ENCODE assay signal across 13 cellular contexts in the genomic region with DNA sequence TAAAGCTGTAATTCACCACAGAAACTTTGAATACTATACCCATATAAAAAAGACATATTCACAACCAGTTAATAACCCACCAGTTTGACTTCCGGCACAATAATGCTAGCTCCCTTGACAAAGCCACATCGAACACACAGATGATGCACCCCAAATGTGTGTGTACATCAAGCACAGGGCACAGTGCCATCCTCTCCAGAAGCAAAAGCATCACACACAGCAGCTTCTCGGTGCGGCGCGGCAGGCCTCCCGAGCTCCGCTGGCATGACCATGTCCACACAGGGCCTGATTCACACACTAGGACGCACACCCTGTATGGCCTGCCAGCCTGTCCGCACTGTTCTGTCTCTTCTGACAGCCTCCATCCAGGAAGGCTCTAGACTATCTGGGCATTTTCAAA.
A peak's percentile ranks its signal among the peaks of the same experiment; 100 is the strongest.
DNase-seq lines count a peak whose midpoint lies in the region; ATAC-seq lines count a peak whose summit lies in the region.
"Had no signal": no experiment of that assay in that cellular context is flagged by ENCODE, and none has a peak within 500 bp of the region (broad histone marks: within the 10 kb centered on the region; RNA-seq: fewer than 3 reads in every experiment).

No MANE protein-coding gene starts in this region.

- no peak overlapping the region for H3K4me3 ChIP-seq in H7 (ENCODE audit: insufficient read depth, low read depth, low read length)
- H3K4me3 ChIP-seq: GM23248, K562, left ventricle myocardium inferior had no signal

- H3K36me3 ChIP-seq in H7 (replicated peaks; ENCODE audit: control insufficient read depth, insufficient read depth, low read length), result no peaks in the 10 kb centered on the region
- H3K36me3 ChIP-seq: left ventricle myocardium inferior had no signal

- H3K9me3 Mint-ChIP-seq in activated T-cell treated with anti-CD3 and anti-CD28 coated beads, Interleukin-2, amount 50 U/mL, for 24 hours, result no peaks in the 10 kb centered on the region
- H3K9me3 Mint-ChIP-seq in central memory CD8-positive, alpha-beta T cell, result no peaks in the 10 kb centered on the region
- H3K9me3 Mint-ChIP-seq in stimulated activated naive CD8-positive, alpha-beta T cell treated with anti-CD3 and anti-CD28 coated beads, Interleukin-15, Interleukin-2, amounts not matched to agents 100 ng/mL and 50 ng/mL, for 24 hours, result no peaks in the 10 kb centered on the region

- H3K4me3 Mint-ChIP-seq in activated T-cell treated with anti-CD3 and anti-CD28 coated beads, Interleukin-2, amount 50 U/mL, for 24 hours, result peak overlapping the region; percentile 74
- H3K4me3 Mint-ChIP-seq in central memory CD8-positive, alpha-beta T cell, result no peak overlapping the region
- peak overlapping the region; percentile 82 for H3K4me3 Mint-ChIP-seq in stimulated activated naive CD8-positive, alpha-beta T cell treated with anti-CD3 and anti-CD28 coated beads, Interleukin-15, Interleukin-2, amounts not matched to agents 100 ng/mL and 50 ng/mL, for 24 hours
- H3K4me3 Mint-ChIP-seq: naive B cell had no signal

- H3K27ac Mint-ChIP-seq in activated T-cell treated with anti-CD3 and anti-CD28 coated beads, Interleukin-2, amount 50 U/mL, for 24 hours, result peak overlapping the region; percentile 95
- no peak overlapping the region for H3K27ac Mint-ChIP-seq in central memory CD8-positive, alpha-beta T cell (ENCODE audit: low read depth)
- H3K27ac Mint-ChIP-seq in stimulated activated naive CD8-positive, alpha-beta T cell treated with anti-CD3 and anti-CD28 coated beads, Interleukin-15, Interleukin-2, amounts not matched to agents 100 ng/mL and 50 ng/mL, for 24 hours, result peak overlapping the region; percentile 91

- peaks cover 87% of the 10 kb centered on the region for H3K36me3 Mint-ChIP-seq in activated T-cell treated with anti-CD3 and anti-CD28 coated beads, Interleukin-2, amount 50 U/mL, for 24 hours (ENCODE audit: low read depth)
- H3K36me3 Mint-ChIP-seq in central memory CD8-positive, alpha-beta T cell (ENCODE audit: insufficient read depth), result peaks cover 15% of the 10 kb centered on the region
- peaks cover 60% of the 10 kb centered on the region for H3K36me3 Mint-ChIP-seq in stimulated activated naive CD8-positive, alpha-beta T cell treated with anti-CD3 and anti-CD28 coated beads, Interleukin-15, Interleukin-2, amounts not matched to agents 100 ng/mL and 50 ng/mL, for 24 hours (ENCODE audit: low read depth)
- H3K36me3 Mint-ChIP-seq: naive B cell had no signal

- peak; percentile 37 to 38 for DNase-seq in activated CD4-positive, alpha-beta T cell treated with anti-CD3 and anti-CD28 coated beads for 4 hours
- DNase-seq in activated T-cell treated with anti-CD3 and anti-CD28 coated beads, Interleukin-2, amount 50 U/mL, for 24 hours, result peak; percentile 59
- DNase-seq in central memory CD8-positive, alpha-beta T cell (ENCODE audit: low spot score in 2 of 2), result no peak
- DNase-seq in H7 (no peak), COLO829 (ENCODE audit: low spot score) (no peak)
- DNase-seq: C1 segment of cervical spinal cord, GM23248, left ventricle myocardium inferior, naive B cell, NCI-H146 had no signal

- no peaks in the 10 kb centered on the region for H3K27me3 Mint-ChIP-seq in activated T-cell treated with anti-CD3 and anti-CD28 coated beads, Interleukin-2, amount 50 U/mL, for 24 hours
- H3K27me3 Mint-ChIP-seq in central memory CD8-positive, alpha-beta T cell, result peaks cover 22% of the 10 kb centered on the region
- H3K27me3 Mint-ChIP-seq in stimulated activated naive CD8-positive, alpha-beta T cell treated with anti-CD3 and anti-CD28 coated beads, Interleukin-15, Interleukin-2, amounts not matched to agents 100 ng/mL and 50 ng/mL, for 24 hours, result no peaks in the 10 kb centered on the region
- H3K27me3 Mint-ChIP-seq: naive B cell had no signal

- ATAC-seq in central memory CD8-positive, alpha-beta T cell (replicated peaks; ENCODE audit: extremely low read depth, poor library complexity, severe bottlenecking), result peak; percentile 65
- no peak for ATAC-seq in GM18517 (IDR thresholded peaks at IDR 0.05; ENCODE audit: unreplicated experiment)
- ATAC-seq: K562 had no signal

- peaks cover 79% of the 10 kb centered on the region for H3K4me1 Mint-ChIP-seq in activated T-cell treated with anti-CD3 and anti-CD28 coated beads, Interleukin-2, amount 50 U/mL, for 24 hours (ENCODE audit: low read depth)
- H3K4me1 Mint-ChIP-seq in central memory CD8-positive, alpha-beta T cell, result no peaks in the 10 kb centered on the region
- H3K4me1 Mint-ChIP-seq in stimulated activated naive CD8-positive, alpha-beta T cell treated with anti-CD3 and anti-CD28 coated beads, Interleukin-15, Interleukin-2, amounts not matched to agents 100 ng/mL and 50 ng/mL, for 24 hours (ENCODE audit: low read depth), result peaks cover 79% of the 10 kb centered on the region
- H3K4me1 Mint-ChIP-seq: naive B cell had no signal

- H3K27me3 ChIP-seq in H7 (ENCODE audit: control insufficient read depth, insufficient read depth, low read length), result no peaks in the 10 kb centered on the region

Comparison
In these comparisons a context has a peak if more than half of its experiments do, and no peak if none do; other contexts are left out.
1. DNase-seq: peak in activated CD4-positive, alpha-beta T cell treated with anti-CD3 and anti-CD28 coated beads for 4 hours (2 of 2) and activated T-cell treated with anti-CD3 and anti-CD28 coated beads, Interleukin-2, amount 50 U/mL, for 24 hours (single experiment); none in central memory CD8-positive, alpha-beta T cell (0 of 2), H7 (single experiment) and COLO829 (single experiment).